8 cellular contexts compared by ENCODE assay signal in the genomic region with DNA sequence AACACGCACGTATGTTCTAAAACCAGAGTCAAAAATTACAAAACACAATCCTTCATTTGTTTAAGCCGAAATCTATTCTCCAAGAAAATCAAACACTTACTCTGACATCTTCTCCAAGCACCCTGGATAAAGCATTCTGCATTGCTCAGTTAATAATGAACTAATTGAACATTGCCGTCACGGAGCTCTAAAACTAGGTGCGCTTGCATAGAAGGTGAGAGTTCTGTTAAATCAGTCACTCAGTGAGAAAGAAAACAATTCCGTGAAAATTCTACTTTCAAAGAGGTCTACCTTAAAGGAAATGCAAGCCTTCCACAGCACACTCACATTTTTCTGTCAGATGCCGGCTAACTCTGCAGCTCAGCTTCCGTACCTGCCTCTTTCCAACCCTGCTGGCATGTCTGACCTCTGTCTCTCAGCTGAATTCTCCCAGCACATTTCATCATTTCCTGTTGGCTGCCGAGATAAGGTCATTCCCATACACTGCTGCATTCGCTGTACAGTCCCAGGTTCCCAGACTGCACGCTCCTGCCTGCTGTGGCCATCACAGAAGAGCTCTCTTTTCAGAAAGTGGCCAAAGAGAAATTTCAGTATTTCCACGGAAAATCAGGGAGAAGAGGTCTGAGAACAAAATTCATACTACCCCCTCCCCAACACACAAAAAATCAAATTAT. TPM values are rescaled to one million over a fixed set of nuclear protein-coding genes. Genes with fewer than 3 reads are reported as not detected.
A peak's percentile ranks its signal among the peaks of the same experiment; 100 is the strongest.
DNase-seq lines count a peak whose midpoint lies in the region; ATAC-seq and TF ChIP-seq lines count a peak whose summit lies in the region.

No MANE protein-coding gene starts in this region.

- peak overlapping the region; percentile 9 for H3K4me3 ChIP-seq in mesodermal cell (ENCODE audit: extremely low read depth, insufficient read depth, low read length, poor library complexity, severe bottlenecking)
- peak overlapping the region in 1 of 2 donors; percentile 2 for H3K4me3 ChIP-seq in uterus

- H3K36me3 ChIP-seq in mesodermal cell (ENCODE audit: control insufficient read depth, insufficient read depth, low read length) = peaks cover 47% of the 10 kb centered on the region
- no peaks in the 10 kb centered on the region for H3K36me3 ChIP-seq in uterus

- 66% methylated on average over 10 to 13 of the region's 13 CpGs for WGBS in mesodermal cell (ENCODE audit: insufficient coverage in 2 of 2), 2 experiments

- H3K4me1 ChIP-seq in mesodermal cell (ENCODE audit: control insufficient read depth, insufficient read depth, low read length, poor library complexity, severe bottlenecking) (peaks cover 40% of the 10 kb centered on the region), uterus (peaks cover 0 to 8% of the 10 kb centered on the region in 2 donors)

- TF ChIP-seq CTCF in uterus (IDR thresholded peaks at IDR 0.05) = no peak

- no peak for ATAC-seq in HG03460 (IDR thresholded peaks at IDR 0.05; ENCODE audit: unreplicated experiment)

- DNase-seq in DMS153 (lab: John Stamatoyannopoulos, UW) = peak; percentile 15
- peak; percentile 25 for DNase-seq in NCI-H2227 treated with DMSO at 0.1 percent for 48 hours (lab: John Stamatoyannopoulos, UW)
- peak; percentile 59 for DNase-seq in cerebellum (ENCODE audit: low spot score)
- DNase-seq in uterus = peak in 1 of 2 donors; percentile 62
- DNase-seq in NCI-H1092 (lab: John Stamatoyannopoulos, UW) = no peak
- DNase-seq in DMS79 treated with DMSO at 0.1 percent for 48 hours (lab: John Stamatoyannopoulos, UW) = no peak

- H3K27me3 ChIP-seq in uterus = no peaks in the 10 kb centered on the region

- intact Hi-C loops in uterus (cut with DNase I; ENCODE audit: low total_unique reads) = loop anchor here (5.0 kb wide), 1 partner anchor 1007 kb away; the partner anchor contains the start of gene SMIM45

- H3K9me3 ChIP-seq in mesodermal cell (ENCODE audit: control insufficient read depth, low read length) = no peaks in the 10 kb centered on the region
- H3K9me3 ChIP-seq in uterus = no peaks in the 10 kb centered on the region

- H3K27ac ChIP-seq in mesodermal cell (ENCODE audit: low read depth, low read length, severe bottlenecking) (peak overlapping the region; percentile 96), uterus (peak overlapping the region; percentile 31 to 59)

- TF ChIP-seq POLR2A in uterus (IDR thresholded peaks at IDR 0.05) = no peak

RNA-seq across cellular contexts. Expression of gene PACSIN2, which starts 55.3 kb away (rescaled TPM):
- 24.5 TPM for total RNA-seq in cerebellum
- 63.4 TPM for polyA plus RNA-seq in mesodermal cell (2013, experiment 1 of 2)
- polyA plus RNA-seq in mesodermal cell (2013, experiment 2 of 2) = 61.9 TPM
- 10 to 100 TPM; 34.4 to 66.1 (median 48.0) TPM for total RNA-seq in uterus

Comparison
In these comparisons a context has a peak if more than half of its experiments do, and no peak if none do; other contexts are left out.
1. DNase-seq: peak in DMS153 (single experiment), NCI-H2227 treated with DMSO at 0.1 percent for 48 hours (single experiment) and cerebellum (single experiment); none in NCI-H1092 (single experiment) and DMS79 treated with DMSO at 0.1 percent for 48 hours (single experiment).